In genomic region chr6:158707826-158708225, GRCh38 we compare ENCODE assay signal across 11 cellular contexts. TPM values are rescaled to one million over a fixed set of nuclear protein-coding genes. Genes with fewer than 3 reads are reported as not detected.
DNase-seq lines count a peak whose midpoint lies in the region; ATAC-seq, FAIRE-seq and TF ChIP-seq lines count a peak whose summit lies in the region.
"Had no signal": no experiment of that assay in that cellular context is flagged by ENCODE, and none has a peak within 500 bp of the region (broad histone marks: within the 10 kb centered on the region; RNA-seq: fewer than 3 reads in every experiment).

No MANE protein-coding gene starts in this region.

- no peak for TF ChIP-seq POLR2A in transverse colon (IDR thresholded peaks at IDR 0.05)

- peak; percentile 73 for ATAC-seq in memory B cell (ENCODE audit: low read depth)
- no peak for ATAC-seq in HG03108 (IDR thresholded peaks at IDR 0.05; ENCODE audit: unreplicated experiment)
- no peak for ATAC-seq in HG03378 (IDR thresholded peaks at IDR 0.05; ENCODE audit: unreplicated experiment)

- WGBS in transverse colon (ENCODE audit: low coverage in 1 of 2), 2 donors, result 52 to 58% methylated on average over 2 to 11 of the region's 11 CpGs

- no peak for TF ChIP-seq EP300 in transverse colon (IDR thresholded peaks at IDR 0.05; ENCODE audit: low read depth)

- intact Hi-C loops in transverse colon (cut with DNase I; ENCODE audit: low total_unique reads), result no loop called here

- no peaks in the 10 kb centered on the region for H3K9me2 ChIP-seq in MM.1S (replicated peaks; ENCODE audit: insufficient read depth, low read length)

- H3K4me1 ChIP-seq in MM.1S (ENCODE audit: low read length) (peaks cover 15% of the 10 kb centered on the region), transverse colon (peaks cover 8 to 51% (median 35%) of the 10 kb centered on the region in 4 donors)

- TF ChIP-seq CTCF in MM.1S (IDR thresholded peaks at IDR 0.05; ENCODE audit: low read length) (no peak), bronchial epithelial cell (IDR thresholded peaks at IDR 0.05; ENCODE audit: insufficient read depth, low read length, severe bottlenecking) (peak; percentile 9), transverse colon (IDR thresholded peaks at IDR 0.05) (peak in 1 of 5 experiments; percentile 6)

- H3K4me1 Mint-ChIP-seq in memory B cell, result peaks cover 18% of the 10 kb centered on the region

- H3K4me3 Mint-ChIP-seq in memory B cell, result peak overlapping the region; percentile 56

- H3K36me3 ChIP-seq in MM.1S (replicated peaks; ENCODE audit: insufficient read depth, low read length) (no peaks in the 10 kb centered on the region), bronchial epithelial cell (ENCODE audit: control insufficient read depth, insufficient read depth, low read length) (no peaks in the 10 kb centered on the region), transverse colon (no peaks in the 10 kb centered on the region)

- no peaks in the 10 kb centered on the region for H4K20me1 ChIP-seq in MM.1S (ENCODE audit: insufficient read depth, low read length)

- H3K4me3 ChIP-seq in MM.1S (ENCODE audit: low read length) (peak overlapping the region; percentile 20; the same call in 1 of the 2 replicates), bronchial epithelial cell (ENCODE audit: low read depth, low read length) (no peak overlapping the region), transverse colon (no peak overlapping the region)

- no peaks in the 10 kb centered on the region for H3K36me3 Mint-ChIP-seq in memory B cell

- in situ Hi-C loops in transverse colon (cut with MboI; ENCODE audit: low pct_ligation_motif_present in 1 of 4, low pct_unique_long_range_greater_than_20kb in 1 of 4, low sequenced_read_pairs in 3 of 4), result loop anchor here in 3 of 4 donors (5.0 to 25.0 kb wide), 4 partner anchors 259 to 429 kb away; no protein-coding TSS in a partner anchor

- DNase-seq in MM.1S (peak; percentile 62), bronchial epithelial cell (ENCODE audit: low read depth) (peak; percentile 70), memory B cell (ENCODE audit: low spot score in 2 of 2) (peak in 1 of 2 donors; percentile 38), transverse colon (peak; percentile 69), retina (no peak), hepatic stellate cell (ENCODE audit: low spot score) (no peak)
- DNase-seq: activated CD4-positive, alpha-beta T cell treated with anti-CD3 and anti-CD28 coated beads, Interleukin-2, amount 50 U/mL, for 1 hour; GF-D8 had no signal

- no peaks in the 10 kb centered on the region for H3K9me3 Mint-ChIP-seq in memory B cell

- H3K27me3 ChIP-seq in MM.1S (replicated peaks; ENCODE audit: insufficient read depth, low read length) (no peaks in the 10 kb centered on the region), bronchial epithelial cell (ENCODE audit: control insufficient read depth, insufficient read depth, low read length) (no peaks in the 10 kb centered on the region), transverse colon (no peaks in the 10 kb centered on the region)

- no peaks in the 10 kb centered on the region for H3K79me2 ChIP-seq in MM.1S (ENCODE audit: low read length)

- 0 out of 2 replicates have a peak overlapping the region, but pooled peaks have one; percentile 20 for H2AFZ ChIP-seq in MM.1S (ENCODE audit: low read length)

- no peaks in the 10 kb centered on the region for H3K27me3 Mint-ChIP-seq in memory B cell

- H3K9me3 ChIP-seq in MM.1S (replicated peaks; ENCODE audit: insufficient read depth, low read length) (no peaks in the 10 kb centered on the region), transverse colon (no peaks in the 10 kb centered on the region)

- peak overlapping the region; percentile 68 for H3K4me2 ChIP-seq in MM.1S (ENCODE audit: low read depth, low read length)

- no peaks in the 10 kb centered on the region for H3F3A ChIP-seq in MM.1S (ENCODE audit: insufficient read depth, low read length)

- FAIRE-seq in bronchial epithelial cell (lab: Jason Lieb, UNC), result no peak
- FAIRE-seq: HTR-8/SVneo had no signal

- H3K9ac ChIP-seq in MM.1S (ENCODE audit: low read length), result no peak overlapping the region

- H3K27ac ChIP-seq in MM.1S (ENCODE audit: low read length) (no peak overlapping the region; the same call in 1 of the 2 replicates), transverse colon (peak overlapping the region; percentile 25 to 80 (median 74))

- H3K27ac Mint-ChIP-seq in memory B cell, result peak overlapping the region; percentile 82

RNA-seq across cellular contexts. Expression of gene SYTL3, which starts 58.0 kb away (rescaled TPM):
- total RNA-seq in bronchial epithelial cell (1.1 and 2.4 TPM in 2 replicates), transverse colon (1 to 10 TPM; 2.4 to 6.4 (median 2.9) TPM)

Comparison
In these comparisons a context has a peak if more than half of its experiments do, and no peak if none do; other contexts are left out.
1. DNase-seq: peak in MM.1S (single experiment), bronchial epithelial cell (single experiment) and transverse colon (single experiment); none in retina (single experiment) and hepatic stellate cell (single experiment).